ENCODE assay signal across 16 cellular contexts in the genomic region with DNA sequence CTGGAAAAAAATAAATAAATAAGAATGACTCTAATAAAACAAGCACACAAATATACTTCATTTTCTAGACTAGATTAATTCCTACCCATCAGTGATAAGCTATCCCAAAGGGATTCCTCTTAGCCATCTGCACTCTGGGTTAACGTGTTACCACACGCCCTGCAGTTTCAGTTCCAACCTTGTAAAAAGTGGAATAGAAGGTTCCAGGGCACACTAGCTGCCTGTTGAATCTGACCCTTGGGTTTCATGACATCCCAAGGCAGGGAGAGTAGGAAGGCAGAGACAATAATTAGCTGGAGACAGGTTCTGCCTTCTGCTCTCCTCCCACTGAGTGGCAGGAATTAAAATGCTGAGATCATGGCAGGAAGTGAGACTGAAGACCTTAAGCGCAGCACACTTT. TPM values are rescaled to one million over a fixed set of nuclear protein-coding genes. Genes with fewer than 3 reads are reported as not detected.
DNase-seq lines count a peak whose midpoint lies in the region; ATAC-seq and TF ChIP-seq lines count a peak whose summit lies in the region.
"Had no signal": no experiment of that assay in that cellular context is flagged by ENCODE, and none has a peak within 500 bp of the region (broad histone marks: within the 10 kb centered on the region; RNA-seq: fewer than 3 reads in every experiment).

No MANE protein-coding gene starts in this region.

- H3K4me1 Mint-ChIP-seq in activated CD4-positive, alpha-beta T cell treated with anti-CD3 and anti-CD28 coated beads, Interleukin-2, amount 10 ng/mL, durations not matched to agents 7 days and 5 days: peaks cover 14% of the 10 kb centered on the region
- H3K4me1 Mint-ChIP-seq in activated T-helper 17 cell treated with anti-CD3 and anti-CD28 coated beads, Interleukin-2, amount 50 U/mL, for 72 hours: peaks cover 8% of the 10 kb centered on the region
- H3K4me1 Mint-ChIP-seq: nephron had no signal

- H3K9me3 Mint-ChIP-seq in activated CD4-positive, alpha-beta T cell treated with anti-CD3 and anti-CD28 coated beads, Interleukin-2, amount 10 ng/mL, durations not matched to agents 7 days and 5 days: peaks cover 3% of the 10 kb centered on the region
- no peaks in the 10 kb centered on the region for H3K9me3 Mint-ChIP-seq in activated T-helper 17 cell treated with anti-CD3 and anti-CD28 coated beads, Interleukin-2, amount 50 U/mL, for 72 hours
- H3K9me3 Mint-ChIP-seq: activated naive CD4-positive, alpha-beta T cell treated with anti-CD3 and anti-CD28 coated beads for 36 hours had no signal

- no peaks in the 10 kb centered on the region for H3F3A ChIP-seq in smooth muscle cell (ENCODE audit: low read depth)

- no peaks in the 10 kb centered on the region for H3K9me3 ChIP-seq in smooth muscle cell (replicated peaks; ENCODE audit: low read depth)
- H3K9me3 ChIP-seq: testis had no signal

- CTCF ChIA-PET in activated CD4-positive, alpha-beta T cell treated with anti-CD3 and anti-CD28 coated beads, Interleukin-2, amount 10 ng/mL, durations not matched to agents 7 days and 5 days (lab: Charles Lee): interaction anchor here (1.0 to 3.0 kb wide), 2 partner anchors 17 to 18 kb away, joined by 3 to 10 read pairs; no protein-coding TSS in a partner anchor

- WGBS in smooth muscle cell (ENCODE audit: low lambda C conversion rate): 79% methylated on average over 3 of the region's 3 CpGs

- peak overlapping the region; percentile 5 for H3K27ac Mint-ChIP-seq in activated CD4-positive, alpha-beta T cell treated with anti-CD3 and anti-CD28 coated beads, Interleukin-2, amount 10 ng/mL, durations not matched to agents 7 days and 5 days
- H3K27ac Mint-ChIP-seq in activated T-helper 17 cell treated with anti-CD3 and anti-CD28 coated beads, Interleukin-2, amount 50 U/mL, for 72 hours: peak overlapping the region; percentile 52

- no peak for DNase-seq in activated CD4-positive, alpha-beta T cell treated with anti-CD3 and anti-CD28 coated beads, Interleukin-2, amount 10 ng/mL, durations not matched to agents 7 days and 5 days
- no peak for DNase-seq in activated CD4-positive, alpha-beta T cell treated with anti-CD3 and anti-CD28 coated beads, Interleukin-2, amount 50 U/mL, for 1 hour
- DNase-seq in NCI-H1694 treated with DMSO at 0.1 percent for 48 hours (lab: John Stamatoyannopoulos, UW): peak; percentile 56
- no peak for DNase-seq in smooth muscle cell (lab: John Stamatoyannopoulos, UW; ENCODE audit: unreplicated experiment)
- DNase-seq: activated naive CD4-positive, alpha-beta T cell treated with anti-CD3 and anti-CD28 coated beads for 36 hours; effector memory CD4-positive, alpha-beta T cell; NCI-H2029; testis had no signal

- no peak overlapping the region for H3K4me3 Mint-ChIP-seq in activated CD4-positive, alpha-beta T cell treated with anti-CD3 and anti-CD28 coated beads, Interleukin-2, amount 10 ng/mL, durations not matched to agents 7 days and 5 days
- no peak overlapping the region for H3K4me3 Mint-ChIP-seq in activated T-helper 17 cell treated with anti-CD3 and anti-CD28 coated beads, Interleukin-2, amount 50 U/mL, for 72 hours
- H3K4me3 Mint-ChIP-seq: activated naive CD4-positive, alpha-beta T cell treated with anti-CD3 and anti-CD28 coated beads for 36 hours; nephron had no signal

- no peak overlapping the region for H2AFZ ChIP-seq in smooth muscle cell (ENCODE audit: low read depth)

- TF ChIP-seq CTCF in smooth muscle cell (IDR thresholded peaks at IDR 0.05; ENCODE audit: borderline replicate concordance, insufficient read depth, poor library complexity, severe bottlenecking): no peak

- no peaks in the 10 kb centered on the region for H3K27me3 ChIP-seq in smooth muscle cell (ENCODE audit: low read depth)
- H3K27me3 ChIP-seq: testis had no signal

- no peak overlapping the region for H3K9ac ChIP-seq in smooth muscle cell (ENCODE audit: low read depth)

- H3K4me1 ChIP-seq in smooth muscle cell (ENCODE audit: low read depth): no peaks in the 10 kb centered on the region
- H3K4me1 ChIP-seq: testis had no signal

- H3K36me3 ChIP-seq in smooth muscle cell (ENCODE audit: low read depth): no peaks in the 10 kb centered on the region

- H3K79me2 ChIP-seq in smooth muscle cell (ENCODE audit: low read depth): no peaks in the 10 kb centered on the region

- H4K20me1 ChIP-seq in smooth muscle cell (ENCODE audit: low read depth): peaks cover 17% of the 10 kb centered on the region

- H3K27me3 Mint-ChIP-seq in activated CD4-positive, alpha-beta T cell treated with anti-CD3 and anti-CD28 coated beads, Interleukin-2, amount 10 ng/mL, durations not matched to agents 7 days and 5 days: no peaks in the 10 kb centered on the region
- no peaks in the 10 kb centered on the region for H3K27me3 Mint-ChIP-seq in activated T-helper 17 cell treated with anti-CD3 and anti-CD28 coated beads, Interleukin-2, amount 50 U/mL, for 72 hours

- no peak for ATAC-seq in activated T-helper 17 cell treated with anti-CD3 and anti-CD28 coated beads, Interleukin-2, amount 50 U/mL, for 72 hours (replicated peaks)
- no peak for ATAC-seq in HG02759 (IDR thresholded peaks at IDR 0.05; ENCODE audit: unreplicated experiment)
- ATAC-seq in GM18873 (IDR thresholded peaks at IDR 0.05; ENCODE audit: low FRiP score, unreplicated experiment): no peak
- ATAC-seq in HG03135 (IDR thresholded peaks at IDR 0.05; ENCODE audit: unreplicated experiment): no peak

- H3K27ac ChIP-seq in smooth muscle cell (ENCODE audit: low read depth): peak overlapping the region; percentile 11
- H3K27ac ChIP-seq: testis had no signal

- no peak overlapping the region for H3K4me3 ChIP-seq in smooth muscle cell
- H3K4me3 ChIP-seq: lung, testis had no signal

- no peak overlapping the region for H3K4me2 ChIP-seq in smooth muscle cell

- peaks cover 33% of the 10 kb centered on the region for H3K36me3 Mint-ChIP-seq in activated CD4-positive, alpha-beta T cell treated with anti-CD3 and anti-CD28 coated beads, Interleukin-2, amount 10 ng/mL, durations not matched to agents 7 days and 5 days (ENCODE audit: low read depth)
- peaks cover 73% of the 10 kb centered on the region for H3K36me3 Mint-ChIP-seq in activated T-helper 17 cell treated with anti-CD3 and anti-CD28 coated beads, Interleukin-2, amount 50 U/mL, for 72 hours (ENCODE audit: low read depth)

- POLR2A ChIA-PET in activated CD4-positive, alpha-beta T cell treated with anti-CD3 and anti-CD28 coated beads, Interleukin-2, amount 10 ng/mL, durations not matched to agents 7 days and 5 days (lab: Charles Lee): interaction anchor here (0.7 kb wide), 1 partner anchor 36 kb away, joined by 9 read pairs; no protein-coding TSS in a partner anchor

RNA-seq across cellular contexts. Expression of a gene that starts 33.5 kb away (rescaled TPM):
- total RNA-seq in activated CD4-positive, alpha-beta T cell treated with anti-CD3 and anti-CD28 coated beads, Interleukin-2, amount 10 ng/mL, durations not matched to agents 7 days and 5 days: 10 to 100 TPM; 24.9 to 28.5 TPM
- total RNA-seq in activated T-helper 17 cell treated with anti-CD3 and anti-CD28 coated beads, Interleukin-2, amount 50 U/mL, for 72 hours: 10 to 100 TPM; 41.8 to 55.1 TPM
- 54.2 and 83.2 TPM in 2 replicates for total RNA-seq in smooth muscle cell
- polyA plus RNA-seq in smooth muscle cell: 42.8 and 47.7 TPM in 2 replicates

RNA-seq across cellular contexts. Expression of a gene that starts 39.0 kb away (rescaled TPM):
- 1 to 10 TPM; 6.9 to 7.2 TPM for total RNA-seq in activated CD4-positive, alpha-beta T cell treated with anti-CD3 and anti-CD28 coated beads, Interleukin-2, amount 10 ng/mL, durations not matched to agents 7 days and 5 days
- total RNA-seq in activated T-helper 17 cell treated with anti-CD3 and anti-CD28 coated beads, Interleukin-2, amount 50 U/mL, for 72 hours: 1 to 10 TPM; 4.5 to 7.2 TPM
- not detected in 2 replicates for total RNA-seq in smooth muscle cell
- not detected in 2 replicates for polyA plus RNA-seq in smooth muscle cell
- total RNA-seq: LHCN-M2, SK-MEL-5, testis had no signal
